21 cellular contexts compared by ENCODE assay signal in genomic region chr1:33497410-33497809, GRCh38. TPM values are rescaled to one million over a fixed set of nuclear protein-coding genes. Genes with fewer than 3 reads are reported as not detected.
A peak's percentile ranks its signal among the peaks of the same experiment; 100 is the strongest.
DNase-seq lines count a peak whose midpoint lies in the region; ATAC-seq, FAIRE-seq and TF ChIP-seq lines count a peak whose summit lies in the region.
"Had no signal": no experiment of that assay in that cellular context is flagged by ENCODE, and none has a peak within 500 bp of the region (broad histone marks: within the 10 kb centered on the region; RNA-seq: fewer than 3 reads in every experiment).

No MANE protein-coding gene starts in this region.

- POLR2A ChIA-PET in HepG2 (lab: Yijun Ruan, JAX) (no interaction called here), A673 (lab: Charles Lee; ENCODE audit: low non-redundant PET) (no interaction called here)

- H4K20me1 ChIP-seq in HepG2 (ENCODE audit: insufficient read depth, low read length), result no peaks in the 10 kb centered on the region; the same call in 1 of the 2 replicates
- H4K20me1 ChIP-seq: BLaER1 treated with 17β-estradiol and CSF1 and Interleukin-3, amounts not matched to agents 10 nM and 100 nM had no signal

- 9% methylated on average over 1 of the region's 1 CpG for WGBS in HepG2 (ENCODE audit: low lambda C conversion rate)
- 25% methylated on average over 1 of the region's 1 CpG for WGBS in right lobe of liver (ENCODE audit: insufficient coverage, low coverage, low lambda C conversion rate, missing lambda C conversion rate)

- H3K4me1 ChIP-seq in HepG2 (ENCODE audit: insufficient read depth, low read length), result peaks cover 20% of the 10 kb centered on the region
- no peaks in the 10 kb centered on the region for H3K4me1 ChIP-seq in right lobe of liver
- no peaks in the 10 kb centered on the region for H3K4me1 ChIP-seq in A673 (ENCODE audit: insufficient read depth, low read length, poor library complexity, severe bottlenecking)
- H3K4me1 ChIP-seq: A549, Caco-2 had no signal

- CTCF ChIA-PET in HepG2 (lab: Yijun Ruan, JAX; ENCODE audit: low intra/inter-chr PET ratio, low total read pairs), result no interaction called here
- CTCF ChIA-PET in A673 (lab: Charles Lee), result no interaction called here

- H3K4me2 ChIP-seq in HepG2 (ENCODE audit: low read depth, low read length), result 0 out of 2 replicates have a peak overlapping the region, but pooled peaks have one; percentile 15
- H3K4me2 ChIP-seq: A549; BLaER1 treated with 17β-estradiol and CSF1 and Interleukin-3, amounts not matched to agents 10 nM and 100 nM had no signal

- no peaks in the 10 kb centered on the region for H3K4me1 Mint-ChIP-seq in endothelial cell (ENCODE audit: unreplicated experiment)

- BruUV-seq in HepG2 (replicated peaks; lab: Mats Ljungman, UMichigan) (no TSS peak), A673 (replicated peaks; lab: Mats Ljungman, UMichigan) (no TSS peak)

- in situ Hi-C loops in HepG2 (cut with HindIII; ENCODE audit: extremely low pct_ligation_motif_present, low pct_unique_long_range_greater_than_20kb), result no loop called here

- H2AFZ ChIP-seq in HepG2 (ENCODE audit: low read length), result no peak overlapping the region

- TF ChIP-seq POLR2A in HepG2 (IDR thresholded peaks at IDR 0.05; ENCODE audit: insufficient read depth in 1 of 2, low read depth in 2 of 2, low read length in 2 of 2) (no peak), right lobe of liver (IDR thresholded peaks at IDR 0.05) (no peak)

- H3K27me3 Mint-ChIP-seq in endothelial cell (ENCODE audit: unreplicated experiment), result peaks cover 3% of the 10 kb centered on the region
- H3K27me3 Mint-ChIP-seq: B cell; CD4-positive, alpha-beta T cell had no signal

- H3K9me3 ChIP-seq in HepG2 (ENCODE audit: low read length) (no peaks in the 10 kb centered on the region), right lobe of liver (peaks cover 0 to 28% (median 8%) of the 10 kb centered on the region in 4 donors), A673 (ENCODE audit: low read depth, low read length, poor library complexity, severe bottlenecking) (peaks cover 29% of the 10 kb centered on the region)

- no peak overlapping the region for H3K27ac ChIP-seq in HepG2 (ENCODE audit: extremely low read length, insufficient read depth, low read length)
- no peak overlapping the region for H3K27ac ChIP-seq in right lobe of liver
- H3K27ac ChIP-seq in A673 (ENCODE audit: low read depth, low read length, poor library complexity, severe bottlenecking), result no peak overlapping the region
- H3K27ac ChIP-seq: 22Rv1; A549; BLaER1 treated with 17β-estradiol and CSF1 and Interleukin-3, amounts not matched to agents 10 nM and 100 nM; C4-2B had no signal

- no peaks in the 10 kb centered on the region for H3K79me2 ChIP-seq in HepG2 (ENCODE audit: insufficient read depth, low read length)

- H3K4me3 Mint-ChIP-seq in endothelial cell (ENCODE audit: unreplicated experiment), result peak overlapping the region; percentile 31
- H3K4me3 Mint-ChIP-seq: B cell; CD4-positive, alpha-beta T cell; CD8-positive, alpha-beta T cell had no signal

- peaks cover 54% of the 10 kb centered on the region for H3K36me3 Mint-ChIP-seq in endothelial cell (ENCODE audit: low read depth, unreplicated experiment)

- H3K4me3 ChIP-seq in HepG2 (replicated peaks in 1 of 3; ENCODE audit: insufficient read depth in 1 of 3, low read depth in 2 of 3, low read length in 3 of 3) (no peak overlapping the region), right lobe of liver (no peak overlapping the region), A673 (ENCODE audit: low read depth, low read length, poor library complexity, severe bottlenecking) (no peak overlapping the region)
- H3K4me3 ChIP-seq: A549; BLaER1 treated with 17β-estradiol and CSF1 and Interleukin-3, amounts not matched to agents 10 nM and 100 nM had no signal

- TF ChIP-seq RAD21 in HepG2 (CRISPR knock-in tag; IDR thresholded peaks at IDR 0.05), result no peak

- H3K27me3 ChIP-seq in HepG2 (ENCODE audit: control insufficient read depth in 1 of 2, insufficient read depth in 2 of 2, low read length in 2 of 2), result no peaks in the 10 kb centered on the region
- no peaks in the 10 kb centered on the region for H3K27me3 ChIP-seq in right lobe of liver
- H3K27me3 ChIP-seq in A673 (replicated peaks; ENCODE audit: insufficient read depth, low read depth, low read length, poor library complexity), result no peaks in the 10 kb centered on the region
- H3K27me3 ChIP-seq: BLaER1 treated with 17β-estradiol and CSF1 and Interleukin-3, amounts not matched to agents 10 nM and 100 nM had no signal

- H3K9me3 Mint-ChIP-seq in endothelial cell (ENCODE audit: unreplicated experiment), result peaks cover 22% of the 10 kb centered on the region

- no peak overlapping the region for H3K9ac ChIP-seq in HepG2 (ENCODE audit: insufficient read depth, low read depth, low read length)
- H3K9ac ChIP-seq: BLaER1 treated with 17β-estradiol and CSF1 and Interleukin-3, amounts not matched to agents 10 nM and 100 nM had no signal

- TF ChIP-seq EP300 in HepG2 (IDR thresholded peaks at IDR 0.05; ENCODE audit: low read depth in 2 of 2, low read length in 2 of 2), result no peak
- no peak for TF ChIP-seq EP300 in HepG2 (CRISPR knock-in tag; IDR thresholded peaks at IDR 0.05; ENCODE audit: borderline replicate concordance)

- DNase-seq in HepG2 (ENCODE audit: low spot score), result peak; percentile 28
- no peak for DNase-seq in right lobe of liver
- DNase-seq in endothelial cell (ENCODE audit: low spot score), result no peak
- no peak for DNase-seq in A673 (ENCODE audit: low spot score)
- no peak for DNase-seq in AG08395 (ENCODE audit: low spot score)
- DNase-seq: ACHN; AML-193; Caco-2; Calu3; CD4-positive, alpha-beta T cell; CD8-positive, alpha-beta T cell; DMS79 treated with DMSO at 0.1 percent for 48 hours; GF-D8 had no signal

- no peak overlapping the region for H3K27ac Mint-ChIP-seq in endothelial cell (ENCODE audit: unreplicated experiment)
- H3K27ac Mint-ChIP-seq: B cell; CD4-positive, alpha-beta T cell; CD8-positive, alpha-beta T cell had no signal

- ATAC-seq in HepG2 (peak; percentile 94), right lobe of liver (no peak)
- ATAC-seq: A549; CD8-positive, alpha-beta T cell had no signal

- FAIRE-seq in HepG2 (lab: Jason Lieb, UNC), result peak; percentile 84
- FAIRE-seq: A549, D721Med, G401.6, GM19239 had no signal

- H3K36me3 ChIP-seq in HepG2 (replicated peaks in 1 of 2; ENCODE audit: control insufficient read depth in 1 of 2, insufficient read depth in 2 of 2, low read length in 2 of 2) (peaks cover 0 to 6% of the 10 kb centered on the region in 2 experiments; a peak in 1 of 5 replicates), right lobe of liver (peaks cover 0 to 8% (median 0%) of the 10 kb centered on the region in 4 donors), A673 (ENCODE audit: insufficient read depth, low read length, poor library complexity, severe bottlenecking) (peaks cover 5% of the 10 kb centered on the region)

- intact Hi-C loops in HepG2 (cut with micrococcal nuclease; ENCODE audit: unreplicated experiment) (no loop called here), right lobe of liver (cut with DNase I) (no loop called here), A673 (cut with micrococcal nuclease; ENCODE audit: unreplicated experiment) (no loop called here)

- TF ChIP-seq CTCF in HepG2 (CRISPR knock-in tag; IDR thresholded peaks at IDR 0.05) (no peak), right lobe of liver (IDR thresholded peaks at IDR 0.05) (no peak), endothelial cell (IDR thresholded peaks at IDR 0.05; ENCODE audit: unreplicated experiment) (no peak), A673 (conservative IDR thresholded peaks at IDR 0.05; ENCODE audit: low read depth, low read length) (no peak)

TF ChIP-seq in HepG2, 621 proteins besides CTCF, POLR2A, EP300 and RAD21 (continues in another document):
- no peak for TF ChIP-seq SUZ12 (IDR thresholded peaks at IDR 0.05; ENCODE audit: low read depth, low read length)
- TF ChIP-seq FOXP1 (IDR thresholded peaks at IDR 0.05), result no peak
- TF ChIP-seq FOXP1 (CRISPR knock-in tag; IDR thresholded peaks at IDR 0.05), result no peak
- TF ChIP-seq NR2C2 (CRISPR knock-in tag; IDR thresholded peaks at IDR 0.05; ENCODE audit: borderline replicate concordance), result 0 out of 2 replicates have a peak, but pooled peaks have one; percentile 26

RNA-seq across cellular contexts. Expression of gene ZSCAN20, which starts 25.0 kb away (rescaled TPM):
- total RNA-seq in HepG2 (2016; rRNA removed; fragmentation: Illumina TruSeq; extraction: Trizol), result 2.8 TPM in 2 replicates
- total RNA-seq in HepG2 (2016; cell fraction: cytosol; rRNA removed; fragmentation: Illumina TruSeq; extraction: Trizol; ENCODE audit: low read depth), result 0.40 and 0.44 TPM in 2 replicates
- 2.6 and 2.9 TPM in 2 replicates for total RNA-seq in HepG2 (2016; cell fraction: insoluble cytoplasmic fraction; rRNA removed; fragmentation: Illumina TruSeq; extraction: Trizol)
- 0.69 and 1.1 TPM in 2 replicates for total RNA-seq in HepG2 (2016; cell fraction: membrane; rRNA removed; fragmentation: Illumina TruSeq; extraction: Trizol)
- 3.5 and 4.5 TPM in 2 replicates for total RNA-seq in HepG2 (2016; cell fraction: nucleus; rRNA removed; fragmentation: Illumina TruSeq; extraction: Trizol)
- 1.1 and 1.3 TPM in 2 replicates for polyA plus RNA-seq in HepG2 (2011; rRNA removed)
- polyA plus RNA-seq in HepG2 (2011; cell fraction: cytosol; rRNA removed), result 0.56 and 0.94 TPM in 2 replicates
- 3.0 TPM in 2 replicates for polyA plus RNA-seq in HepG2 (2011; cell fraction: nucleus; rRNA removed)
- 1.1 and 1.6 TPM in 2 replicates for polyA plus RNA-seq in HepG2 (2012)
- 0.07 and 0.16 TPM in 2 replicates for polyA plus RNA-seq in HepG2 (2016; cell fraction: cytosol; fragmentation: Illumina TruSeq; extraction: Trizol; ENCODE audit: low read depth)
- 0.71 and 0.93 TPM in 2 replicates for polyA plus RNA-seq in HepG2 (2016; cell fraction: insoluble cytoplasmic fraction; fragmentation: Illumina TruSeq; extraction: Trizol; ENCODE audit: low read depth)
- polyA plus RNA-seq in HepG2 (2016; cell fraction: membrane; fragmentation: Illumina TruSeq; extraction: Trizol; ENCODE audit: low read depth), result 0.31 and 0.36 TPM in 2 replicates
- 3.3 and 4.0 TPM in 2 replicates for polyA plus RNA-seq in HepG2 (2016; cell fraction: nucleus; fragmentation: Illumina TruSeq; extraction: Trizol; ENCODE audit: insufficient read depth, low read depth)
- 3.6 and 6.6 TPM in 2 replicates for polyA minus RNA-seq in HepG2 (2011; rRNA and poly(A)+ RNA removed; ENCODE audit: low replicate concordance)
- 1.8 and 2.0 TPM in 2 replicates for polyA minus RNA-seq in HepG2 (2011; cell fraction: cytosol; rRNA and poly(A)+ RNA removed)
- polyA minus RNA-seq in HepG2 (2011; cell fraction: nucleus; rRNA and poly(A)+ RNA removed), result 4.9 and 6.6 TPM in 2 replicates
- 1 to 10 TPM in 4 of 6 experiments, under 1 TPM in 2; 0.81 to 2.7 (median 1.4) TPM for total RNA-seq in right lobe of liver
- total RNA-seq in endothelial cell (ENCODE audit: unreplicated experiment), result 7.3 TPM
- total RNA-seq in A673 (2021), result 3.9 and 4.5 TPM in 2 replicates
